8 cellular contexts compared by ENCODE assay signal in genomic region chr19:43519436-43520088, GRCh38. TPM values are rescaled to one million over a fixed set of nuclear protein-coding genes. Genes with fewer than 3 reads are reported as not detected.
DNase-seq lines count a peak whose midpoint lies in the region; ATAC-seq and TF ChIP-seq lines count a peak whose summit lies in the region.

No MANE protein-coding gene starts in this region.

- peak overlapping the region; percentile 1 for H3K4me3 Mint-ChIP-seq in activated T-helper 1 cell treated with anti-CD3 and anti-CD28 coated beads, Interleukin-12 subunit alpha, Interleukin-12 subunit beta, Interleukin-2, Interleukin-4 antibody, amounts not matched to agents 30 ng/mL and 10 ng/mL and 1 ng/mL, durations not matched to agents 14 hours and 24 hours and 36 hours

- peaks cover 18% of the 10 kb centered on the region for H3K79me2 ChIP-seq in Loucy (ENCODE audit: insufficient read depth, low read length)

- H4K20me1 ChIP-seq in Loucy (ENCODE audit: insufficient read depth, low read length, poor library complexity, severe bottlenecking) = peaks cover 14% of the 10 kb centered on the region

- TF ChIP-seq POLR2A in suprapubic skin (IDR thresholded peaks at IDR 0.05) = no peak

- H3K9me3 ChIP-seq in Loucy (ENCODE audit: insufficient read depth, low read depth, low read length) (no peaks in the 10 kb centered on the region), neutrophil (no peaks in the 10 kb centered on the region), suprapubic skin (no peaks in the 10 kb centered on the region)

- no peak for ATAC-seq in GM21528 (IDR thresholded peaks at IDR 0.05; ENCODE audit: low FRiP score, unreplicated experiment)

- H3K36me3 ChIP-seq in Loucy (ENCODE audit: insufficient read depth, low read length) (no peaks in the 10 kb centered on the region), neutrophil (peaks cover 15% of the 10 kb centered on the region), suprapubic skin (no peaks in the 10 kb centered on the region)

- peak overlapping the region; percentile 32 for H3K27ac Mint-ChIP-seq in activated T-helper 1 cell treated with anti-CD3 and anti-CD28 coated beads, Interleukin-12 subunit alpha, Interleukin-12 subunit beta, Interleukin-2, Interleukin-4 antibody, amounts not matched to agents 30 ng/mL and 10 ng/mL and 1 ng/mL, durations not matched to agents 14 hours and 24 hours and 36 hours

- H3F3A ChIP-seq in Loucy (ENCODE audit: low read depth) = no peaks in the 10 kb centered on the region

- peaks cover 15% of the 10 kb centered on the region for H3K36me3 Mint-ChIP-seq in activated T-helper 1 cell treated with anti-CD3 and anti-CD28 coated beads, Interleukin-12 subunit alpha, Interleukin-12 subunit beta, Interleukin-2, Interleukin-4 antibody, amounts not matched to agents 30 ng/mL and 10 ng/mL and 1 ng/mL, durations not matched to agents 14 hours and 24 hours and 36 hours (ENCODE audit: low read depth)

- H3K27ac ChIP-seq in neutrophil (no peak overlapping the region), suprapubic skin (no peak overlapping the region)

- H3K4me1 ChIP-seq in Loucy (ENCODE audit: insufficient read depth, low read length, poor library complexity, severe bottlenecking) (peaks cover under 1% of the 10 kb centered on the region), neutrophil (ENCODE audit: control insufficient read depth in 1 of 2, insufficient read depth in 1 of 2, low read depth in 1 of 2, low read length in 1 of 2) (peaks cover 19 to 28% of the 10 kb centered on the region in 2 experiments), suprapubic skin (peaks cover 22% of the 10 kb centered on the region)

- no peaks in the 10 kb centered on the region for H3K27me3 ChIP-seq in Loucy (ENCODE audit: insufficient read depth, low read length, poor library complexity, severe bottlenecking)
- no peaks in the 10 kb centered on the region for H3K27me3 ChIP-seq in neutrophil
- H3K27me3 ChIP-seq in suprapubic skin = no peaks in the 10 kb centered on the region

- H3K9ac ChIP-seq in Loucy (ENCODE audit: low read depth, low read length, poor library complexity, severe bottlenecking) = no peak overlapping the region

- no peak for TF ChIP-seq EP300 in suprapubic skin (IDR thresholded peaks at IDR 0.05)

- no peaks in the 10 kb centered on the region for H3K9me2 ChIP-seq in Loucy (replicated peaks; ENCODE audit: low read depth, low read length)

- peaks cover 14% of the 10 kb centered on the region for H3K4me1 Mint-ChIP-seq in activated T-helper 1 cell treated with anti-CD3 and anti-CD28 coated beads, Interleukin-12 subunit alpha, Interleukin-12 subunit beta, Interleukin-2, Interleukin-4 antibody, amounts not matched to agents 30 ng/mL and 10 ng/mL and 1 ng/mL, durations not matched to agents 14 hours and 24 hours and 36 hours (ENCODE audit: low read depth)

- intact Hi-C loops in activated T-helper 1 cell treated with anti-CD3 and anti-CD28 coated beads, Interleukin-12 subunit alpha, Interleukin-12 subunit beta, Interleukin-2, Interleukin-4 antibody, amounts not matched to agents 30 ng/mL and 10 ng/mL and 1 ng/mL, durations not matched to agents 14 hours and 24 hours and 36 hours (cut with micrococcal nuclease) = loop anchor here (1.0 to 2.0 kb wide), 4 partner anchors 13 to 86 kb away; partner anchors contain the start of genes PHLDB3 and ZNF575

- no peaks in the 10 kb centered on the region for H3K27me3 Mint-ChIP-seq in activated T-helper 1 cell treated with anti-CD3 and anti-CD28 coated beads, Interleukin-12 subunit alpha, Interleukin-12 subunit beta, Interleukin-2, Interleukin-4 antibody, amounts not matched to agents 30 ng/mL and 10 ng/mL and 1 ng/mL, durations not matched to agents 14 hours and 24 hours and 36 hours (ENCODE audit: insufficient read depth)

- peak; percentile 91 for TF ChIP-seq CTCF in Loucy (conservative IDR thresholded peaks at IDR 0.05; ENCODE audit: low read length)
- peak; percentile 91 for TF ChIP-seq CTCF in fibroblast of pulmonary artery (IDR thresholded peaks at IDR 0.05; ENCODE audit: low read length, missing control alignments)
- peak; percentile 75 for TF ChIP-seq CTCF in neutrophil (IDR thresholded peaks at IDR 0.05)
- peak; percentile 78 to 82 for TF ChIP-seq CTCF in suprapubic skin (IDR thresholded peaks at IDR 0.05)

- no peak overlapping the region for H2AFZ ChIP-seq in Loucy (ENCODE audit: low read length)

- H3K4me2 ChIP-seq in Loucy (ENCODE audit: low read depth, low read length, poor library complexity, severe bottlenecking) = no peak overlapping the region

- H3K9me3 Mint-ChIP-seq in activated T-helper 1 cell treated with anti-CD3 and anti-CD28 coated beads, Interleukin-12 subunit alpha, Interleukin-12 subunit beta, Interleukin-2, Interleukin-4 antibody, amounts not matched to agents 30 ng/mL and 10 ng/mL and 1 ng/mL, durations not matched to agents 14 hours and 24 hours and 36 hours = no peaks in the 10 kb centered on the region

- WGBS in suprapubic skin = 46% methylated on average over 10 of the region's 10 CpGs

- no peak overlapping the region for H3K4me3 ChIP-seq in Loucy (ENCODE audit: low read length, poor library complexity, severe bottlenecking)
- H3K4me3 ChIP-seq in fibroblast of pulmonary artery (replicated peaks; ENCODE audit: low read depth, low read length) = no peak overlapping the region
- no peak overlapping the region for H3K4me3 ChIP-seq in neutrophil (ENCODE audit: low read depth in 1 of 2, low read length in 1 of 2)
- H3K4me3 ChIP-seq in suprapubic skin = no peak overlapping the region

- DNase-seq in DMS53 (lab: John Stamatoyannopoulos, UW) = peak; percentile 90
- DNase-seq in RKO (ENCODE audit: low spot score) = peak; percentile 88
- DNase-seq in activated T-helper 1 cell treated with anti-CD3 and anti-CD28 coated beads, Interleukin-12 subunit alpha, Interleukin-12 subunit beta, Interleukin-2, Interleukin-4 antibody, amounts not matched to agents 30 ng/mL and 10 ng/mL and 1 ng/mL, durations not matched to agents 14 hours and 24 hours and 36 hours (ENCODE audit: low spot score) = peak; percentile 63
- peak; percentile 92 for DNase-seq in fibroblast of pulmonary artery (ENCODE audit: low read depth)
- DNase-seq in suprapubic skin (ENCODE audit: low spot score in 2 of 2) = no peak

RNA-seq across cellular contexts. Expression of gene ETHE1, which starts 7.4 kb away (rescaled TPM):
- total RNA-seq in activated T-helper 1 cell treated with anti-CD3 and anti-CD28 coated beads, Interleukin-12 subunit alpha, Interleukin-12 subunit beta, Interleukin-2, Interleukin-4 antibody, amounts not matched to agents 30 ng/mL and 10 ng/mL and 1 ng/mL, durations not matched to agents 14 hours and 24 hours and 36 hours = 55.1 and 55.4 TPM in 2 replicates
- total RNA-seq in suprapubic skin = 10 to 100 TPM; 44.3 to 76.0 (median 57.8) TPM

RNA-seq across cellular contexts. Expression of gene ZNF575, which starts 13.4 kb away (rescaled TPM):
- total RNA-seq in activated T-helper 1 cell treated with anti-CD3 and anti-CD28 coated beads, Interleukin-12 subunit alpha, Interleukin-12 subunit beta, Interleukin-2, Interleukin-4 antibody, amounts not matched to agents 30 ng/mL and 10 ng/mL and 1 ng/mL, durations not matched to agents 14 hours and 24 hours and 36 hours = 1.4 and 2.6 TPM in 2 replicates
- total RNA-seq in suprapubic skin = 1 to 10 TPM in 2 of 4 donors, under 1 TPM in 2; 0.52 to 2.4 (median 0.92) TPM

RNA-seq across cellular contexts. Expression of gene PHLDB3, which starts 15.0 kb away (rescaled TPM):
- total RNA-seq in activated T-helper 1 cell treated with anti-CD3 and anti-CD28 coated beads, Interleukin-12 subunit alpha, Interleukin-12 subunit beta, Interleukin-2, Interleukin-4 antibody, amounts not matched to agents 30 ng/mL and 10 ng/mL and 1 ng/mL, durations not matched to agents 14 hours and 24 hours and 36 hours = 26.8 and 28.7 TPM in 2 replicates
- total RNA-seq in suprapubic skin = 100 to 1,000 TPM in 1 of 4 donors, 10 to 100 TPM in 3; 63.2 to 110 (median 72.2) TPM

RNA-seq across cellular contexts. Expression of gene LYPD3, which starts 54.2 kb away (rescaled TPM):
- total RNA-seq in activated T-helper 1 cell treated with anti-CD3 and anti-CD28 coated beads, Interleukin-12 subunit alpha, Interleukin-12 subunit beta, Interleukin-2, Interleukin-4 antibody, amounts not matched to agents 30 ng/mL and 10 ng/mL and 1 ng/mL, durations not matched to agents 14 hours and 24 hours and 36 hours = 4.1 and 5.3 TPM in 2 replicates
- total RNA-seq in suprapubic skin = 100 to 1,000 TPM; 185 to 612 (median 483) TPM

RNA-seq across cellular contexts. Expression of gene XRCC1, which starts 55.8 kb away (rescaled TPM):
- total RNA-seq in activated T-helper 1 cell treated with anti-CD3 and anti-CD28 coated beads, Interleukin-12 subunit alpha, Interleukin-12 subunit beta, Interleukin-2, Interleukin-4 antibody, amounts not matched to agents 30 ng/mL and 10 ng/mL and 1 ng/mL, durations not matched to agents 14 hours and 24 hours and 36 hours = 27.4 and 28.7 TPM in 2 replicates
- total RNA-seq in suprapubic skin = 10 to 100 TPM; 18.3 to 35.4 (median 25.2) TPM

Comparison
In these comparisons a context has a peak if more than half of its experiments do, and no peak if none do; other contexts are left out.
1. DNase-seq: peak in DMS53 (single experiment), RKO (single experiment), activated T-helper 1 cell treated with anti-CD3 and anti-CD28 coated beads, Interleukin-12 subunit alpha, Interleukin-12 subunit beta, Interleukin-2, Interleukin-4 antibody, amounts not matched to agents 30 ng/mL and 10 ng/mL and 1 ng/mL, durations not matched to agents 14 hours and 24 hours and 36 hours (single experiment) and fibroblast of pulmonary artery (single experiment); none in suprapubic skin (0 of 2).
2. Peak in every context shown above with its lines, with median percentiles within 50 percentile points of each other: CTCF ChIP-seq.